In the genomic region with DNA sequence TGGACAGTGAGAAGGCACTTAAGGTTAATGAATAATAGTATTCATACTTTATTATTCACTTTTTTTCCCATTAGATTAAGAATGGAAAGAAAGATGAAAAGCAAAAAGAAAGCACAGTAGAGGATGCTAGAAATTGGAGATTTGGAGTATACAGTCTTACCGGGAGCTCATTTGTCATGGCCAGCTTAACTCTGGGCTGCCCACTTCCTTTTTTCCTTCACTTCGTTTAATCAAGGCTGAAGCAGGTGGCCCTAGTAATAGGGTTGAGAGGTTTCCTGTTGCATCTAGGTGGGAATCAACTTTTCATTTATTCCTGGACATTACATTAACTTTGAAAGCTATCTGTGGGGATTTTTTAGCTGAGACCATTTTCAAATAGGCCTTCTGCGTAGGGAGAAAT, we compare ENCODE assay signal across 8 cellular contexts. TPM values are rescaled to one million over a fixed set of nuclear protein-coding genes. Genes with fewer than 3 reads are reported as not detected.
"Had no signal": no experiment of that assay in that cellular context is flagged by ENCODE, and none has a peak within 500 bp of the region (broad histone marks: within the 10 kb centered on the region; RNA-seq: fewer than 3 reads in every experiment).

No MANE protein-coding gene starts in this region.

- H3K9me3 ChIP-seq: HAP-1 had no signal

- H3K4me1 ChIP-seq: HAP-1 had no signal

- DNase-seq: H7, HFFc6 had no signal

- H3K27ac ChIP-seq: HL-60 had no signal

- H3K36me3 ChIP-seq: HAP-1 had no signal

- H3K4me3 ChIP-seq: GM23338, HAP-1 had no signal

- FAIRE-seq: H1, HepG2 had no signal

RNA-seq across cellular contexts. Expression of gene MEGF10, which starts 57.0 kb away (rescaled TPM):
- total RNA-seq: HepG2, HFFc6 had no signal
- polyA plus RNA-seq: HepG2, IgD-negative memory B cell had no signal
